In the genomic region with DNA sequence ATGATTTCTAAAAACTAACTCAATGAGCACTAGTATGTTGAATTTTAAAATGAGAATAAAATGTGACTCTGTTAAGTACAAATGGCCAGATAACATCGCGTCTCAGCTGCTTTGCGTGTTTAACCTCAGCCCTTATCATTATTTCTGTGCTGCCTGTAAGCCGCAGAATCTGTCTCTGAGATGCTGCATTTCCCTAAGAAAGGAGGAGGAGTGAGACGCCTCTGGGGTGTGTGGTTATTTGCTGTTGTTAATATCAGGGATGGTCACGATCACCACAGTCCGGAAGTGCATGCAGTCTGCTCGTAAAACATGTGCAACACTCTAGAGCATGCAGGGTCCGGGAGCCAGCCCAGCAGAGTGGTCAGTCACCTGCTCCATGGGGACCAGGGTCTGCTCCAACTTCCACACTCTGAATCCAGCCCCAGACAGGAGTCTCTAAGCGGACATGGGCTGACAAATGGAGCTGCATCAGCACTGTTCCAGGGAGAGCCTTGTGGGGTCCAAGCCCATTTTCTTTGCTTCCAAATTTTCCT, we compare ENCODE assay signal across 32 cellular contexts.
"Had no signal": no experiment of that assay in that cellular context is flagged by ENCODE, and none has a peak within 500 bp of the region (broad histone marks: within the 10 kb centered on the region; RNA-seq: fewer than 3 reads in every experiment).

No MANE protein-coding gene starts in this region.

- H3K36me3 ChIP-seq: brain microvascular endothelial cell, heart right ventricle, left ventricle myocardium inferior, ovary, sigmoid colon, suprapubic skin, tibial nerve, WERI-Rb-1 had no signal

- H3K36me3 Mint-ChIP-seq: activated naive CD4-positive, alpha-beta T cell treated with anti-CD3 and anti-CD28 coated beads, Interleukin-2, amount 10 ng/mL, durations not matched to agents 7 days and 5 days; activated naive CD8-positive, alpha-beta T cell treated with anti-CD3 and anti-CD28 coated beads, Interleukin-2, amount 10 ng/mL, durations not matched to agents 7 days and 5 days; stimulated activated naive B cell treated with anti-CD40 and anti-IgM and Interleukin-4, amounts not matched to agents 10 μg/mL and 1 μg/mL and 100 μg/mL, for 72 hours had no signal

- DNase-seq: activated CD4-positive, alpha-beta T cell treated with anti-CD3 and anti-CD28 coated beads, Interleukin-2, amount 10 ng/mL, durations not matched to agents 7 days and 5 days; activated CD4-positive, CD25-positive, alpha-beta regulatory T cell treated with anti-CD3 and anti-CD28 coated beads, Interleukin-2, amount 50 U/mL, for 72 hours; activated CD8-positive, alpha-beta T cell treated with anti-CD3 and anti-CD28 coated beads, Interleukin-2, amount 10 ng/mL, durations not matched to agents 7 days and 5 days; activated gamma-delta T cell; activated naive CD4-positive, alpha-beta T cell treated with anti-CD3 and anti-CD28 coated beads, Interleukin-2, amount 10 ng/mL, durations not matched to agents 7 days and 5 days; activated naive CD8-positive, alpha-beta T cell treated with anti-CD3 and anti-CD28 coated beads, Interleukin-2, amount 10 ng/mL, durations not matched to agents 7 days and 5 days; brain microvascular endothelial cell; caudate nucleus; cortex of kidney; endodermal cell; foreskin keratinocyte; heart right ventricle; islet precursor cell; left ventricle myocardium inferior; mucosa of descending colon; nephron progenitor cell; ovary; retina; sigmoid colon; small intestine; stimulated activated CD4-positive, alpha-beta T cell treated with anti-CD3 and anti-CD28 coated beads, Interleukin-1b, Interleukin-23, amount 100 ng/mL, for 48 hours; stimulated activated CD4-positive, alpha-beta T cell treated with anti-CD3 and anti-CD28 coated beads, Interleukin-4, amount 100 ng/mL, for 4 hours; stimulated activated CD8-positive, alpha-beta memory T cell treated with anti-CD3 and anti-CD28 coated beads, Interleukin-4, amount 100 ng/mL, for 48 hours; stimulated activated naive B cell treated with anti-CD40 and anti-IgM and Interleukin-4, amounts not matched to agents 10 μg/mL and 1 μg/mL and 100 μg/mL, for 72 hours; T1000; WERI-Rb-1 had no signal

- H3K27ac Mint-ChIP-seq: activated CD4-positive, alpha-beta T cell treated with anti-CD3 and anti-CD28 coated beads, Interleukin-2, amount 10 ng/mL, durations not matched to agents 7 days and 5 days; activated CD8-positive, alpha-beta T cell treated with anti-CD3 and anti-CD28 coated beads, Interleukin-2, amount 10 ng/mL, durations not matched to agents 7 days and 5 days; activated naive CD4-positive, alpha-beta T cell treated with anti-CD3 and anti-CD28 coated beads, Interleukin-2, amount 10 ng/mL, durations not matched to agents 7 days and 5 days; activated naive CD8-positive, alpha-beta T cell treated with anti-CD3 and anti-CD28 coated beads, Interleukin-2, amount 10 ng/mL, durations not matched to agents 7 days and 5 days; endodermal cell; nephron progenitor cell; progenitor cell of endocrine pancreas; stimulated activated naive B cell treated with anti-CD40 and anti-IgM and Interleukin-4, amounts not matched to agents 10 μg/mL and 1 μg/mL and 100 μg/mL, for 72 hours had no signal

- H3K4me3 Mint-ChIP-seq: activated CD4-positive, alpha-beta T cell treated with anti-CD3 and anti-CD28 coated beads, Interleukin-2, amount 10 ng/mL, durations not matched to agents 7 days and 5 days; activated CD8-positive, alpha-beta T cell treated with anti-CD3 and anti-CD28 coated beads, Interleukin-2, amount 10 ng/mL, durations not matched to agents 7 days and 5 days; activated naive CD4-positive, alpha-beta T cell treated with anti-CD3 and anti-CD28 coated beads, Interleukin-2, amount 10 ng/mL, durations not matched to agents 7 days and 5 days; activated naive CD8-positive, alpha-beta T cell treated with anti-CD3 and anti-CD28 coated beads, Interleukin-2, amount 10 ng/mL, durations not matched to agents 7 days and 5 days; endodermal cell; nephron progenitor cell; stimulated activated naive B cell treated with anti-CD40 and anti-IgM and Interleukin-4, amounts not matched to agents 10 μg/mL and 1 μg/mL and 100 μg/mL, for 72 hours had no signal

- H3K4me3 ChIP-seq: heart right ventricle, left ventricle myocardium inferior, lung, mucosa of descending colon, ovary, sigmoid colon, suprapubic skin, tibial nerve had no signal

- H3K27me3 ChIP-seq: brain microvascular endothelial cell, foreskin keratinocyte, ovary, sigmoid colon, suprapubic skin, tibial nerve had no signal

- H3K9me3 Mint-ChIP-seq: activated CD4-positive, alpha-beta T cell treated with anti-CD3 and anti-CD28 coated beads, Interleukin-2, amount 10 ng/mL, durations not matched to agents 7 days and 5 days; activated naive CD4-positive, alpha-beta T cell treated with anti-CD3 and anti-CD28 coated beads, Interleukin-2, amount 10 ng/mL, durations not matched to agents 7 days and 5 days; endodermal cell; nephron progenitor cell; stimulated activated naive B cell treated with anti-CD40 and anti-IgM and Interleukin-4, amounts not matched to agents 10 μg/mL and 1 μg/mL and 100 μg/mL, for 72 hours had no signal

- H3K4me1 Mint-ChIP-seq: activated CD4-positive, alpha-beta T cell treated with anti-CD3 and anti-CD28 coated beads, Interleukin-2, amount 10 ng/mL, durations not matched to agents 7 days and 5 days; activated naive CD8-positive, alpha-beta T cell treated with anti-CD3 and anti-CD28 coated beads, Interleukin-2, amount 10 ng/mL, durations not matched to agents 7 days and 5 days had no signal

- FAIRE-seq: astrocyte, small intestine had no signal

- H3K27ac ChIP-seq: brain microvascular endothelial cell, foreskin keratinocyte, heart right ventricle, left ventricle myocardium inferior, ovary, sigmoid colon, suprapubic skin, tibial nerve, WERI-Rb-1 had no signal

- H3K4me1 ChIP-seq: foreskin keratinocyte, sigmoid colon, suprapubic skin had no signal

- ATAC-seq: activated CD8-positive, alpha-beta T cell treated with anti-CD3 and anti-CD28 coated beads, Interleukin-2, amount 10 ng/mL, durations not matched to agents 7 days and 5 days; esophagus mucosa; foreskin keratinocyte; heart right ventricle; mucosa of descending colon; stimulated activated naive B cell treated with anti-CD40 and anti-IgM and Interleukin-4, amounts not matched to agents 10 μg/mL and 1 μg/mL and 100 μg/mL, for 72 hours had no signal

- H3K9me3 ChIP-seq: heart right ventricle, left ventricle myocardium inferior, mucosa of descending colon, ovary, sigmoid colon, suprapubic skin, tibial nerve had no signal
